22 cellular contexts compared by ENCODE assay signal in genomic region chr2:74814102-74814501, GRCh38. TPM values are rescaled to one million over a fixed set of nuclear protein-coding genes. Genes with fewer than 3 reads are reported as not detected.
DNase-seq lines count a peak whose midpoint lies in the region; ATAC-seq, FAIRE-seq and TF ChIP-seq lines count a peak whose summit lies in the region.
"Had no signal": no experiment of that assay in that cellular context is flagged by ENCODE, and none has a peak within 500 bp of the region (broad histone marks: within the 10 kb centered on the region; RNA-seq: fewer than 3 reads in every experiment).

No MANE protein-coding gene starts in this region.

- intact Hi-C loops in HepG2 (cut with micrococcal nuclease; ENCODE audit: unreplicated experiment) (loop anchor here (5.0 kb wide), 1 partner anchor 97 kb away; no protein-coding TSS in a partner anchor), right lobe of liver (cut with DNase I) (no loop called here)
- intact Hi-C loops in activated CD4-positive, alpha-beta T cell treated with anti-CD3 and anti-CD28 coated beads for 36 hours (cut with DNase I, micrococcal nuclease): no loop called here

- 39% methylated on average over 2 of the region's 2 CpGs for WGBS in HepG2 (ENCODE audit: low lambda C conversion rate)
- 51% methylated on average over 2 of the region's 2 CpGs for WGBS in right lobe of liver (ENCODE audit: insufficient coverage, low coverage, low lambda C conversion rate, missing lambda C conversion rate)
- 84% methylated on average over 2 of the region's 2 CpGs; no CpG with 5 or more reads in 1 of the 2 experiments for WGBS in endodermal cell (ENCODE audit: insufficient coverage in 1 of 2, insufficient read length in 1 of 2), 2 experiments

- H3K4me3 ChIP-seq in HepG2 (replicated peaks in 1 of 3; ENCODE audit: insufficient read depth in 1 of 3, low read depth in 2 of 3, low read length in 3 of 3) (no peak overlapping the region), right lobe of liver (no peak overlapping the region), endodermal cell (ENCODE audit: low read length) (peak overlapping the region; percentile 69)
- H3K4me3 ChIP-seq: A549; BLaER1 treated with 17β-estradiol and CSF1 and Interleukin-3, amounts not matched to agents 10 nM and 100 nM had no signal

- H3K36me3 ChIP-seq in HepG2 (replicated peaks in 1 of 2; ENCODE audit: control insufficient read depth in 1 of 2, insufficient read depth in 2 of 2, low read length in 2 of 2): no peaks in the 10 kb centered on the region
- no peaks in the 10 kb centered on the region for H3K36me3 ChIP-seq in right lobe of liver
- H3K36me3 ChIP-seq in endodermal cell (ENCODE audit: control insufficient read depth, insufficient read depth, low read length): no peaks in the 10 kb centered on the region
- H3K36me3 ChIP-seq: BLaER1 treated with 17β-estradiol and CSF1 and Interleukin-3, amounts not matched to agents 10 nM and 100 nM had no signal

- no peak overlapping the region for H3K9ac ChIP-seq in HepG2 (ENCODE audit: insufficient read depth, low read depth, low read length)
- no peak overlapping the region for H3K9ac ChIP-seq in endodermal cell (ENCODE audit: extremely low read depth, low read length, poor library complexity, severe bottlenecking)
- H3K9ac ChIP-seq: BLaER1 treated with 17β-estradiol and CSF1 and Interleukin-3, amounts not matched to agents 10 nM and 100 nM had no signal

- H3K36me3 Mint-ChIP-seq in endodermal cell (ENCODE audit: low read depth) (no peaks in the 10 kb centered on the region), T-helper 17 cell (ENCODE audit: low read depth) (peaks cover 3% of the 10 kb centered on the region)
- no peaks in the 10 kb centered on the region for H3K36me3 Mint-ChIP-seq in activated CD4-positive, alpha-beta T cell treated with anti-CD3 and anti-CD28 coated beads for 36 hours (ENCODE audit: low read depth)
- H3K36me3 Mint-ChIP-seq: CD8-positive, alpha-beta T cell had no signal

- H2AFZ ChIP-seq in HepG2 (ENCODE audit: low read length): no peak overlapping the region

- peaks cover 12% of the 10 kb centered on the region for H3K27me3 Mint-ChIP-seq in endodermal cell (ENCODE audit: insufficient read depth)
- peaks cover 48% of the 10 kb centered on the region for H3K27me3 Mint-ChIP-seq in T-helper 17 cell
- no peaks in the 10 kb centered on the region for H3K27me3 Mint-ChIP-seq in activated CD4-positive, alpha-beta T cell treated with anti-CD3 and anti-CD28 coated beads for 36 hours

- H3K27ac Mint-ChIP-seq in endodermal cell: no peak overlapping the region
- H3K27ac Mint-ChIP-seq in T-helper 17 cell: no peak overlapping the region
- no peak overlapping the region for H3K27ac Mint-ChIP-seq in activated CD4-positive, alpha-beta T cell treated with anti-CD3 and anti-CD28 coated beads for 36 hours
- H3K27ac Mint-ChIP-seq: B cell; CD4-positive, alpha-beta T cell; CD8-positive, alpha-beta T cell had no signal

- DNase-seq in NCI-H510A treated with DMSO at 0.1 percent for 48 hours (lab: John Stamatoyannopoulos, UW) (peak; percentile 38), NCI-H510A (lab: John Stamatoyannopoulos, UW) (no peak), HepG2 (ENCODE audit: low spot score) (peak; percentile 50), right lobe of liver (no peak), endodermal cell (no peak), T-helper 17 cell (no peak)
- DNase-seq in activated CD4-positive, alpha-beta T cell treated with anti-CD3 and anti-CD28 coated beads for 36 hours: no peak
- DNase-seq: AML-193; Caco-2; Calu3; CD4-positive, alpha-beta T cell; CD8-positive, alpha-beta T cell; GF-D8 had no signal

- TF ChIP-seq POLR2A in HepG2 (IDR thresholded peaks at IDR 0.05; ENCODE audit: insufficient read depth in 1 of 2, low read depth in 2 of 2, low read length in 2 of 2) (no peak), right lobe of liver (IDR thresholded peaks at IDR 0.05) (no peak)

- H3K4me1 ChIP-seq in HepG2 (ENCODE audit: insufficient read depth, low read length) (peaks cover 82% of the 10 kb centered on the region), right lobe of liver (no peaks in the 10 kb centered on the region), endodermal cell (ENCODE audit: control insufficient read depth, insufficient read depth, low read length) (peaks cover 22% of the 10 kb centered on the region)
- H3K4me1 ChIP-seq: A549 had no signal

- H3K4me3 Mint-ChIP-seq in endodermal cell: no peak overlapping the region
- H3K4me3 Mint-ChIP-seq in T-helper 17 cell: no peak overlapping the region
- H3K4me3 Mint-ChIP-seq in activated CD4-positive, alpha-beta T cell treated with anti-CD3 and anti-CD28 coated beads for 36 hours: no peak overlapping the region
- H3K4me3 Mint-ChIP-seq: B cell; CD4-positive, alpha-beta T cell; CD8-positive, alpha-beta T cell had no signal

- H3K27me3 ChIP-seq in HepG2 (ENCODE audit: control insufficient read depth in 1 of 2, insufficient read depth in 2 of 2, low read length in 2 of 2) (0 out of 5 replicates have a peak, but pooled peaks cover 0 to 6% of the 10 kb centered on the region in 2 experiments), right lobe of liver (no peaks in the 10 kb centered on the region), endodermal cell (ENCODE audit: control insufficient read depth, insufficient read depth, low read length, poor library complexity, severe bottlenecking) (no peaks in the 10 kb centered on the region)
- H3K27me3 ChIP-seq: BLaER1 treated with 17β-estradiol and CSF1 and Interleukin-3, amounts not matched to agents 10 nM and 100 nM had no signal

- H3K9me3 ChIP-seq in HepG2 (ENCODE audit: low read length) (no peaks in the 10 kb centered on the region), right lobe of liver (no peaks in the 10 kb centered on the region), endodermal cell (ENCODE audit: control insufficient read depth, low read length) (no peaks in the 10 kb centered on the region), T-helper 17 cell (ENCODE audit: control insufficient read depth, low read length, poor library complexity, severe bottlenecking) (no peaks in the 10 kb centered on the region)
- H3K9me3 ChIP-seq: A549; BLaER1 treated with 17β-estradiol and CSF1 and Interleukin-3, amounts not matched to agents 10 nM and 100 nM; Caco-2 had no signal

- H3K27ac ChIP-seq in HepG2 (ENCODE audit: extremely low read length, insufficient read depth, low read length) (no peak overlapping the region), right lobe of liver (no peak overlapping the region), endodermal cell (ENCODE audit: low read depth, low read length) (no peak overlapping the region)
- H3K27ac ChIP-seq: 22Rv1; A549; BLaER1 treated with 17β-estradiol and CSF1 and Interleukin-3, amounts not matched to agents 10 nM and 100 nM; C4-2B had no signal

- TF ChIP-seq CTCF in HepG2 (CRISPR knock-in tag; IDR thresholded peaks at IDR 0.05) (no peak), right lobe of liver (IDR thresholded peaks at IDR 0.05) (no peak), endodermal cell (conservative IDR thresholded peaks at IDR 0.05) (no peak)

- peak overlapping the region; percentile 19 for H3K4me2 ChIP-seq in HepG2 (ENCODE audit: low read depth, low read length)
- H3K4me2 ChIP-seq: A549 had no signal

- no peaks in the 10 kb centered on the region for H3K79me2 ChIP-seq in HepG2 (ENCODE audit: insufficient read depth, low read length)

- TF ChIP-seq RAD21 in HepG2 (CRISPR knock-in tag; IDR thresholded peaks at IDR 0.05): no peak

- in situ Hi-C loops in HepG2 (cut with HindIII; ENCODE audit: extremely low pct_ligation_motif_present, low pct_unique_long_range_greater_than_20kb): no loop called here

- peaks cover 54% of the 10 kb centered on the region for H3K4me1 Mint-ChIP-seq in endodermal cell
- peaks cover 15% of the 10 kb centered on the region for H3K4me1 Mint-ChIP-seq in T-helper 17 cell
- peaks cover 4% of the 10 kb centered on the region for H3K4me1 Mint-ChIP-seq in activated CD4-positive, alpha-beta T cell treated with anti-CD3 and anti-CD28 coated beads for 36 hours

- FAIRE-seq in HepG2 (lab: Jason Lieb, UNC): peak; percentile 54
- FAIRE-seq: A549, D721Med, G401.6, GM12891, GM18507 had no signal

- TF ChIP-seq EP300 in HepG2 (IDR thresholded peaks at IDR 0.05; ENCODE audit: low read depth in 2 of 2, low read length in 2 of 2): no peak
- TF ChIP-seq EP300 in HepG2 (CRISPR knock-in tag; IDR thresholded peaks at IDR 0.05; ENCODE audit: borderline replicate concordance): no peak

- POLR2A ChIA-PET in HepG2 (lab: Yijun Ruan, JAX): interaction anchor here (1.0 to 2.0 kb wide), 3 partner anchors 20 to 49 kb away, joined by 3 to 7 read pairs (median 5); no protein-coding TSS in a partner anchor
- POLR2A ChIA-PET in activated CD4-positive, alpha-beta T cell treated with anti-CD3 and anti-CD28 coated beads for 36 hours (lab: Charles Lee): no interaction called here

- H3K9me3 Mint-ChIP-seq in endodermal cell: no peaks in the 10 kb centered on the region
- H3K9me3 Mint-ChIP-seq in activated CD4-positive, alpha-beta T cell treated with anti-CD3 and anti-CD28 coated beads for 36 hours (ENCODE audit: low read depth): no peaks in the 10 kb centered on the region
- H3K9me3 Mint-ChIP-seq: CD4-positive, alpha-beta T cell; CD8-positive, alpha-beta T cell had no signal

- ATAC-seq in HepG2: no peak
- ATAC-seq in right lobe of liver: no peak
- no peak for ATAC-seq in T-helper 17 cell
- no peak for ATAC-seq in activated CD4-positive, alpha-beta T cell treated with anti-CD3 and anti-CD28 coated beads for 36 hours
- ATAC-seq: A549; CD8-positive, alpha-beta T cell had no signal

- CTCF ChIA-PET in HepG2 (lab: Yijun Ruan, JAX; ENCODE audit: low intra/inter-chr PET ratio, low total read pairs): no interaction called here
- CTCF ChIA-PET in activated CD4-positive, alpha-beta T cell treated with anti-CD3 and anti-CD28 coated beads for 36 hours (lab: Charles Lee): interaction anchor here (0.9 kb wide), 1 partner anchor 93 kb away, joined by 4 read pairs; no protein-coding TSS in a partner anchor

- H4K20me1 ChIP-seq in HepG2 (ENCODE audit: insufficient read depth, low read length): no peaks in the 10 kb centered on the region
- H4K20me1 ChIP-seq: BLaER1 treated with 17β-estradiol and CSF1 and Interleukin-3, amounts not matched to agents 10 nM and 100 nM had no signal

- BruUV-seq in HepG2 (replicated peaks; lab: Mats Ljungman, UMichigan): no TSS peak

RNA-seq across cellular contexts. Expression of gene HK2, which starts 19.8 kb away (rescaled TPM):
- total RNA-seq in HepG2 (2016; rRNA removed; fragmentation: Illumina TruSeq; extraction: Trizol) (13.2 and 24.4 TPM in 2 replicates), right lobe of liver (10 to 100 TPM in 1 of 6 experiments, 1 to 10 TPM in 1, under 1 TPM in 4; 0.48 to 23.0 (median 0.87) TPM), endodermal cell (10 to 100 TPM; 21.5 to 31.5 TPM), T-helper 17 cell (10 to 100 TPM; 11.3 to 13.3 TPM)
- 1.4 and 1.6 TPM in 2 replicates for total RNA-seq in HepG2 (2016; cell fraction: cytosol; rRNA removed; fragmentation: Illumina TruSeq; extraction: Trizol; ENCODE audit: low read depth)
- total RNA-seq in HepG2 (2016; cell fraction: insoluble cytoplasmic fraction; rRNA removed; fragmentation: Illumina TruSeq; extraction: Trizol): 13.6 and 21.9 TPM in 2 replicates
- total RNA-seq in HepG2 (2016; cell fraction: membrane; rRNA removed; fragmentation: Illumina TruSeq; extraction: Trizol): 8.5 and 9.3 TPM in 2 replicates
- 20.3 and 20.8 TPM in 2 replicates for total RNA-seq in HepG2 (2016; cell fraction: nucleus; rRNA removed; fragmentation: Illumina TruSeq; extraction: Trizol)
- polyA plus RNA-seq in HepG2 (2011; rRNA removed): 97.0 and 101 TPM in 2 replicates
- 69.4 and 70.4 TPM in 2 replicates for polyA plus RNA-seq in HepG2 (2011; cell fraction: cytosol; rRNA removed)
- polyA plus RNA-seq in HepG2 (2011; cell fraction: nucleus; rRNA removed): 105 and 144 TPM in 2 replicates
- polyA plus RNA-seq in HepG2 (2012): 78.0 and 124 TPM in 2 replicates
- polyA plus RNA-seq in HepG2 (2016; cell fraction: cytosol; fragmentation: Illumina TruSeq; extraction: Trizol; ENCODE audit: low read depth): 0.93 and 0.99 TPM in 2 replicates
- polyA plus RNA-seq in HepG2 (2016; cell fraction: insoluble cytoplasmic fraction; fragmentation: Illumina TruSeq; extraction: Trizol; ENCODE audit: low read depth): 23.2 and 27.3 TPM in 2 replicates
- polyA plus RNA-seq in HepG2 (2016; cell fraction: membrane; fragmentation: Illumina TruSeq; extraction: Trizol; ENCODE audit: low read depth): 2.8 and 3.5 TPM in 2 replicates
- 30.1 and 30.3 TPM in 2 replicates for polyA plus RNA-seq in HepG2 (2016; cell fraction: nucleus; fragmentation: Illumina TruSeq; extraction: Trizol; ENCODE audit: insufficient read depth, low read depth)
- polyA minus RNA-seq in HepG2 (2011; rRNA and poly(A)+ RNA removed; ENCODE audit: low replicate concordance): 69.1 and 358 TPM in 2 replicates
- 176 and 190 TPM in 2 replicates for polyA minus RNA-seq in HepG2 (2011; cell fraction: cytosol; rRNA and poly(A)+ RNA removed)
- polyA minus RNA-seq in HepG2 (2011; cell fraction: nucleus; rRNA and poly(A)+ RNA removed): 176 and 200 TPM in 2 replicates
- polyA plus RNA-seq in endodermal cell (2013, experiment 1 of 2): 40.0 TPM
- 31.2 TPM for polyA plus RNA-seq in endodermal cell (2013, experiment 2 of 2)
- 100 to 1,000 TPM in 1 of 2 experiments, 10 to 100 TPM in 1; 84.4 to 105 TPM for total RNA-seq in activated CD4-positive, alpha-beta T cell treated with anti-CD3 and anti-CD28 coated beads for 36 hours

Comparison
In these comparisons a context has a peak if more than half of its experiments do, and no peak if none do; other contexts are left out.
1. DNase-seq: peak in NCI-H510A treated with DMSO at 0.1 percent for 48 hours (single experiment) and HepG2 (single experiment); none in NCI-H510A (single experiment), right lobe of liver (0 of 3), endodermal cell (single experiment), T-helper 17 cell (0 of 3) and activated CD4-positive, alpha-beta T cell treated with anti-CD3 and anti-CD28 coated beads for 36 hours (single experiment).